8 cellular contexts compared by ENCODE assay signal in genomic region chr13:99087954-99088491, GRCh38.
DNase-seq lines count a peak whose midpoint lies in the region; ATAC-seq and TF ChIP-seq lines count a peak whose summit lies in the region.

No MANE protein-coding gene starts in this region.

- peak overlapping the region; percentile 96 for H3K4me2 ChIP-seq in fibroblast of lung (ENCODE audit: extremely low read depth, insufficient read depth, low read length)
- peak overlapping the region; percentile 94 for H3K4me2 ChIP-seq in osteoblast (ENCODE audit: insufficient read depth, low read length)

- H3K27me3 ChIP-seq in fibroblast of lung (ENCODE audit: control insufficient read depth, insufficient read depth, low read length) (no peaks in the 10 kb centered on the region), osteoblast (ENCODE audit: insufficient read depth, low read length) (no peaks in the 10 kb centered on the region)

- peak overlapping the region; percentile 97 for H3K27ac Mint-ChIP-seq in activated CD8-positive, alpha-beta T cell treated with anti-CD3 and anti-CD28 coated beads, Interleukin-2, amount 10 ng/mL, durations not matched to agents 7 days and 5 days

- no peak for DNase-seq in GM12864 (ENCODE audit: low read depth)
- DNase-seq in HCEC 1CT = peak; percentile 6
- DNase-seq in NCI-H1092 (lab: John Stamatoyannopoulos, UW) = peak; percentile 24
- peak; percentile 44 for DNase-seq in activated CD8-positive, alpha-beta T cell treated with anti-CD3 and anti-CD28 coated beads, Interleukin-2, amount 10 ng/mL, durations not matched to agents 7 days and 5 days
- DNase-seq in fibroblast of lung (ENCODE audit: low read depth in 2 of 2) = no peak
- no peak for DNase-seq in osteoblast (ENCODE audit: insufficient read length, low spot score, missing footprints)
- DNase-seq in SIG-M5 treated with dmso at 0.1 percent for 504 hours (lab: John Stamatoyannopoulos, UW; ENCODE audit: unreplicated experiment) = no peak
- no peak for DNase-seq in HuH-7 (ENCODE audit: low spot score)

- no peak for TF ChIP-seq CTCF in GM12864 (IDR thresholded peaks at IDR 0.05; ENCODE audit: low read depth, low read length, missing control alignments)
- TF ChIP-seq CTCF in fibroblast of lung (conservative IDR thresholded peaks at IDR 0.05 in 1 of 2, IDR thresholded peaks at IDR 0.05 in 1 of 2; ENCODE audit: low read depth in 1 of 2, low read length in 2 of 2) = no peak
- no peak for TF ChIP-seq CTCF in osteoblast (IDR thresholded peaks at IDR 0.05; ENCODE audit: extremely low read depth, low read depth, low read length)

- H3K27ac ChIP-seq in fibroblast of lung (ENCODE audit: insufficient read depth, low read length) (peak overlapping the region; percentile 30), osteoblast (ENCODE audit: low read depth, low read length) (no peak overlapping the region)

- H3K4me1 Mint-ChIP-seq in activated CD8-positive, alpha-beta T cell treated with anti-CD3 and anti-CD28 coated beads, Interleukin-2, amount 10 ng/mL, durations not matched to agents 7 days and 5 days (ENCODE audit: low read depth) = peaks cover 33% of the 10 kb centered on the region

- H3K4me1 ChIP-seq in fibroblast of lung (ENCODE audit: control insufficient read depth, extremely low read depth, insufficient read depth, low read length) (peaks cover 3% of the 10 kb centered on the region), osteoblast (ENCODE audit: insufficient read depth, low read length) (peaks cover 6% of the 10 kb centered on the region)

- POLR2A ChIA-PET in activated CD8-positive, alpha-beta T cell treated with anti-CD3 and anti-CD28 coated beads, Interleukin-2, amount 10 ng/mL, durations not matched to agents 7 days and 5 days (lab: Charles Lee) = interaction anchor here (0.8 to 1.8 kb wide), 11 partner anchors 9 to 117 kb away, joined by 3 to 6 read pairs (median 4); no protein-coding TSS in a partner anchor

- H4K20me1 ChIP-seq in fibroblast of lung (ENCODE audit: control insufficient read depth, extremely low read depth, insufficient read depth, low read length) (no peaks in the 10 kb centered on the region), osteoblast (ENCODE audit: insufficient read depth, low read length) (no peaks in the 10 kb centered on the region)

- ATAC-seq in activated CD8-positive, alpha-beta T cell treated with anti-CD3 and anti-CD28 coated beads, Interleukin-2, amount 10 ng/mL, durations not matched to agents 7 days and 5 days = peak; percentile 28

- H3K9me3 Mint-ChIP-seq in activated CD8-positive, alpha-beta T cell treated with anti-CD3 and anti-CD28 coated beads, Interleukin-2, amount 10 ng/mL, durations not matched to agents 7 days and 5 days (ENCODE audit: insufficient read depth) = no peaks in the 10 kb centered on the region

- no peaks in the 10 kb centered on the region for H3K36me3 ChIP-seq in fibroblast of lung (ENCODE audit: control insufficient read depth, insufficient read depth, low read length)
- no peaks in the 10 kb centered on the region for H3K36me3 ChIP-seq in osteoblast (ENCODE audit: insufficient read depth, low read length)

- H3K27me3 Mint-ChIP-seq in activated CD8-positive, alpha-beta T cell treated with anti-CD3 and anti-CD28 coated beads, Interleukin-2, amount 10 ng/mL, durations not matched to agents 7 days and 5 days (ENCODE audit: low read depth) = no peaks in the 10 kb centered on the region

- H2AFZ ChIP-seq in fibroblast of lung (ENCODE audit: low read length) = peak overlapping the region; percentile 97
- H2AFZ ChIP-seq in osteoblast (ENCODE audit: low read length) = peak overlapping the region; percentile 95

- peaks cover 15% of the 10 kb centered on the region for H3K36me3 Mint-ChIP-seq in activated CD8-positive, alpha-beta T cell treated with anti-CD3 and anti-CD28 coated beads, Interleukin-2, amount 10 ng/mL, durations not matched to agents 7 days and 5 days (ENCODE audit: low read depth)

- H3K4me3 ChIP-seq in GM12864 (ENCODE audit: low read depth, low read length) (peak overlapping the region; percentile 75), fibroblast of lung (replicated peaks in 1 of 4; ENCODE audit: control extremely low read depth in 1 of 4, insufficient read depth in 1 of 4, low read depth in 3 of 4, low read length in 4 of 4) (peak overlapping the region; percentile 72 to 90 (median 82)), osteoblast (ENCODE audit: insufficient read depth, low read length) (peak overlapping the region; percentile 74)

- no peaks in the 10 kb centered on the region for H3K79me2 ChIP-seq in fibroblast of lung (ENCODE audit: control insufficient read depth, insufficient read depth, low read length)
- peaks cover 12% of the 10 kb centered on the region for H3K79me2 ChIP-seq in osteoblast (ENCODE audit: insufficient read depth, low read length)

- no peaks in the 10 kb centered on the region for H3K9me3 ChIP-seq in fibroblast of lung (ENCODE audit: control insufficient read depth, insufficient read depth, low read depth, low read length)
- H3K9me3 ChIP-seq in osteoblast (ENCODE audit: low read depth, low read length) = no peaks in the 10 kb centered on the region

- peak overlapping the region; percentile 10 for H3K9ac ChIP-seq in fibroblast of lung (ENCODE audit: insufficient read depth, low read length)

- H3K4me3 Mint-ChIP-seq in activated CD8-positive, alpha-beta T cell treated with anti-CD3 and anti-CD28 coated beads, Interleukin-2, amount 10 ng/mL, durations not matched to agents 7 days and 5 days = peak overlapping the region; percentile 96

- CTCF ChIA-PET in activated CD8-positive, alpha-beta T cell treated with anti-CD3 and anti-CD28 coated beads, Interleukin-2, amount 10 ng/mL, durations not matched to agents 7 days and 5 days (lab: Charles Lee) = interaction anchor here (0.6 to 2.6 kb wide), 8 partner anchors 9 to 220 kb away, joined by 3 to 12 read pairs (median 3); no protein-coding TSS in a partner anchor

Comparison
In these comparisons a context has a peak if more than half of its experiments do, and no peak if none do; other contexts are left out.
1. DNase-seq: peak in HCEC 1CT (single experiment), NCI-H1092 (single experiment) and activated CD8-positive, alpha-beta T cell treated with anti-CD3 and anti-CD28 coated beads, Interleukin-2, amount 10 ng/mL, durations not matched to agents 7 days and 5 days (single experiment); none in GM12864 (single experiment), fibroblast of lung (0 of 2), osteoblast (single experiment), SIG-M5 treated with dmso at 0.1 percent for 504 hours (single experiment) and HuH-7 (single experiment).
2. Peak in every context shown above with its lines, with median percentiles within 50 percentile points of each other: H3K4me3 ChIP-seq.